ENCODE assay signal across 14 cellular contexts in genomic region chr5:179154346-179154990, GRCh38.
A peak's percentile ranks its signal among the peaks of the same experiment; 100 is the strongest.
DNase-seq lines count a peak whose midpoint lies in the region; ATAC-seq, FAIRE-seq and TF ChIP-seq lines count a peak whose summit lies in the region.
"Had no signal": no experiment of that assay in that cellular context is flagged by ENCODE, and none has a peak within 500 bp of the region (broad histone marks: within the 10 kb centered on the region; RNA-seq: fewer than 3 reads in every experiment).

No MANE protein-coding gene starts in this region.

- no peak overlapping the region for H3K4me3 Mint-ChIP-seq in stimulated activated naive CD8-positive, alpha-beta T cell treated with anti-CD3 and anti-CD28 coated beads, Interleukin-15, amount 100 ng/mL, for 72 hours
- H3K4me3 Mint-ChIP-seq: CD8-positive, alpha-beta memory T cell had no signal

- no peak overlapping the region for H2BK20ac ChIP-seq in H1 (ENCODE audit: low read length)

- DNase-seq in stimulated activated naive CD8-positive, alpha-beta T cell treated with anti-CD3 and anti-CD28 coated beads, Interleukin-15, amount 100 ng/mL, for 72 hours, result no peak
- no peak for DNase-seq in stimulated activated naive CD8-positive, alpha-beta T cell treated with anti-CD3 and anti-CD28 coated beads, Interleukin-15, Interleukin-2, amounts not matched to agents 100 U/mL and 50 U/mL, for 24 hours
- peak in 1 of 2 experiments; percentile 33 for DNase-seq in H1 (ENCODE audit: low read depth in 1 of 2, low spot score in 2 of 2)
- peak; percentile 86 for DNase-seq in mesenteric fat pad (ENCODE audit: low spot score)
- DNase-seq in upper lobe of right lung, result peak; percentile 58
- no peak for DNase-seq in NCI-H526 (lab: John Stamatoyannopoulos, UW)
- no peak for DNase-seq in activated CD4-positive, alpha-beta T cell treated with anti-CD3 and anti-CD28 coated beads, Interleukin-2, amount 50 U/mL, for 1 hour
- no peak for DNase-seq in lower leg skin (ENCODE audit: low spot score in 2 of 2)
- DNase-seq: BE2C; CD8-positive, alpha-beta memory T cell; KG1; NCI-H1092; NCI-H748 treated with DMSO at 0.1 percent for 48 hours had no signal

- H4K5ac ChIP-seq in H1 (ENCODE audit: insufficient read length, low read depth, low read length), result no peak overlapping the region

- no peaks in the 10 kb centered on the region for H3K4me1 ChIP-seq in H1 (replicated peaks in 1 of 4; ENCODE audit: control insufficient read depth in 3 of 4, insufficient read depth in 4 of 4, low read length in 3 of 4)
- no peaks in the 10 kb centered on the region for H3K4me1 ChIP-seq in upper lobe of right lung
- H3K4me1 ChIP-seq: BE2C, Peyer's patch had no signal

- H4K8ac ChIP-seq in H1 (ENCODE audit: extremely low read depth, insufficient read depth, low read length), result peak overlapping the region; percentile 51

- H3K27me3 ChIP-seq in H1 (replicated peaks in 1 of 4; ENCODE audit: control insufficient read depth in 3 of 4, extremely low read depth in 1 of 4, insufficient read depth in 3 of 4, low read length in 3 of 4) (no peaks in the 10 kb centered on the region), upper lobe of right lung (no peaks in the 10 kb centered on the region)
- H3K27me3 ChIP-seq: BE2C, Peyer's patch had no signal

- no peak overlapping the region for H2BK12ac ChIP-seq in H1 (ENCODE audit: low read depth, low read length)

- H3K9me3 Mint-ChIP-seq in stimulated activated naive CD8-positive, alpha-beta T cell treated with anti-CD3 and anti-CD28 coated beads, Interleukin-15, amount 100 ng/mL, for 72 hours, result no peaks in the 10 kb centered on the region
- H3K9me3 Mint-ChIP-seq: CD8-positive, alpha-beta memory T cell had no signal

- no peak overlapping the region for H3K18ac ChIP-seq in H1 (ENCODE audit: extremely low read depth, low read length)

- no peak overlapping the region for H2AK5ac ChIP-seq in H1 (ENCODE audit: low read depth, low read length)

- H3K14ac ChIP-seq in H1 (ENCODE audit: insufficient read length), result no peak overlapping the region

- H3K36me3 ChIP-seq in H1 (ENCODE audit: control insufficient read depth in 2 of 4, insufficient read depth in 4 of 4, low read length in 3 of 4) (no peaks in the 10 kb centered on the region), upper lobe of right lung (no peaks in the 10 kb centered on the region)
- H3K36me3 ChIP-seq: BE2C, Peyer's patch had no signal

- no peaks in the 10 kb centered on the region for H3K23me2 ChIP-seq in H1 (ENCODE audit: low read depth, low read length)

- no peak overlapping the region for H2BK120ac ChIP-seq in H1 (replicated peaks; ENCODE audit: low read depth, low read length)

- TF ChIP-seq POLR2A in H1 (IDR thresholded peaks at IDR 0.05; ENCODE audit: control extremely low read depth in 1 of 2, low read depth in 2 of 2, low read length in 2 of 2), result no peak
- TF ChIP-seq POLR2A in lower leg skin (IDR thresholded peaks at IDR 0.05), result no peak

- no peak overlapping the region for H2BK5ac ChIP-seq in H1 (ENCODE audit: low read depth, low read length)

- peak; percentile 22 for ATAC-seq in stimulated activated naive CD8-positive, alpha-beta T cell treated with anti-CD3 and anti-CD28 coated beads, Interleukin-15, amount 100 ng/mL, for 72 hours
- no peak for ATAC-seq in stimulated activated naive CD8-positive, alpha-beta T cell treated with anti-CD3 and anti-CD28 coated beads, Interleukin-15, Interleukin-2, amounts not matched to agents 100 U/mL and 50 U/mL, for 24 hours
- no peak for ATAC-seq in upper lobe of right lung

- H3K4me3 ChIP-seq in H1 (ENCODE audit: extremely low read depth in 1 of 4, insufficient read depth in 2 of 4, low read depth in 3 of 4, low read length in 4 of 4) (no peak overlapping the region), upper lobe of right lung (no peak overlapping the region), lower leg skin (ENCODE audit: low read depth, poor library complexity, severe bottlenecking) (no peak overlapping the region)
- H3K4me3 ChIP-seq: Peyer's patch had no signal

- TF ChIP-seq EP300 in H1 (IDR thresholded peaks at IDR 0.05; ENCODE audit: borderline replicate concordance in 1 of 2, low read depth in 2 of 2, low read length in 2 of 2), result no peak

- H4K20me1 ChIP-seq in H1 (replicated peaks in 1 of 2; ENCODE audit: control insufficient read depth in 1 of 2, insufficient read depth in 2 of 2, low read length in 2 of 2), result no peaks in the 10 kb centered on the region

- H3K56ac ChIP-seq in H1 (replicated peaks; ENCODE audit: insufficient read length, low read depth, low read length), result no peak overlapping the region

- H3K4me2 ChIP-seq in H1 (ENCODE audit: insufficient read depth in 1 of 2, low read depth in 2 of 2, low read length in 2 of 2), result no peak overlapping the region

- no peak for FAIRE-seq in H1 (lab: Jason Lieb, UNC)

- no peak overlapping the region for H3K4ac ChIP-seq in H1 (replicated peaks; ENCODE audit: insufficient read length, low read depth, low read length)

- no peak for TF ChIP-seq RAD21 in H1 (IDR thresholded peaks at IDR 0.05 in 1 of 2, conservative IDR thresholded peaks at IDR 0.05 in 1 of 2; ENCODE audit: low read depth in 2 of 2, low read length in 2 of 2)

- TF ChIP-seq CTCF in H1 (IDR thresholded peaks at IDR 0.05; ENCODE audit: control extremely low read depth in 1 of 3, insufficient read depth in 1 of 3, low read depth in 1 of 3, low read length in 3 of 3), result no peak
- no peak for TF ChIP-seq CTCF in upper lobe of right lung (IDR thresholded peaks at IDR 0.05)
- TF ChIP-seq CTCF in lower leg skin (IDR thresholded peaks at IDR 0.05), result no peak

- H2BK15ac ChIP-seq in H1 (ENCODE audit: low read length), result no peak overlapping the region

- H3K23ac ChIP-seq in H1 (ENCODE audit: insufficient read length), result no peak overlapping the region

- CTCF ChIA-PET in H1 (lab: Charles Lee; ENCODE audit: partially characterized antibody), result interaction anchor here (1.4 to 2.7 kb wide), 3 partner anchors 10 to 12 kb away, joined by 4 to 8 read pairs (median 5); no protein-coding TSS in a partner anchor

- no peak overlapping the region for H4K91ac ChIP-seq in H1 (replicated peaks; ENCODE audit: insufficient read length, low read length)

- H3K9ac ChIP-seq in H1 (replicated peaks in 1 of 4; ENCODE audit: extremely low read depth in 1 of 4, low read depth in 3 of 4, low read length in 3 of 4), result no peak overlapping the region

- intact Hi-C loops in upper lobe of right lung (cut with DNase I), result no loop called here
- intact Hi-C loops in lower leg skin (cut with DNase I; ENCODE audit: low total_unique reads), result no loop called here

- H3K27me3 Mint-ChIP-seq in stimulated activated naive CD8-positive, alpha-beta T cell treated with anti-CD3 and anti-CD28 coated beads, Interleukin-15, amount 100 ng/mL, for 72 hours, result peaks cover 11% of the 10 kb centered on the region

- H3K27ac Mint-ChIP-seq in stimulated activated naive CD8-positive, alpha-beta T cell treated with anti-CD3 and anti-CD28 coated beads, Interleukin-15, amount 100 ng/mL, for 72 hours, result no peak overlapping the region
- H3K27ac Mint-ChIP-seq: CD8-positive, alpha-beta memory T cell had no signal

- no peaks in the 10 kb centered on the region for H3K79me2 ChIP-seq in H1 (ENCODE audit: control insufficient read depth in 1 of 2, insufficient read depth in 2 of 2, low read length in 2 of 2)

- H3K9me3 ChIP-seq in H1 (ENCODE audit: insufficient read depth in 2 of 2, low read depth in 1 of 2, low read length in 1 of 2), result peaks cover 0 to 5% of the 10 kb centered on the region in 2 experiments; a peak in 1 of 4 replicates
- no peaks in the 10 kb centered on the region for H3K9me3 ChIP-seq in upper lobe of right lung
- H3K9me3 ChIP-seq: Peyer's patch had no signal

- no peak overlapping the region for H3K27ac ChIP-seq in H1 (ENCODE audit: low read depth, low read length)
- no peak overlapping the region for H3K27ac ChIP-seq in upper lobe of right lung
- H3K27ac ChIP-seq: Peyer's patch had no signal

- WGBS in H1 (ENCODE audit: extremely low coverage in 1 of 2, insufficient coverage in 1 of 2, insufficient read length in 1 of 2, insufficient replicate concordance in 2 of 2, low coverage in 1 of 2, low lambda C conversion rate in 2 of 2, missing lambda C conversion rate in 1 of 2), 2 experiments, result 87% methylated on average over 15 of the region's 17 CpGs; no CpG with 5 or more reads in 1 of the 2 experiments
- 76 to 77% methylated on average over 16 to 17 of the region's 17 CpGs for whole genome bisulfite sequencing in lower leg skin, 2 donors

- H2AFZ ChIP-seq in H1 (ENCODE audit: low read length), result no peak overlapping the region

- H3K79me1 ChIP-seq in H1 (ENCODE audit: low read depth, low read length), result no peaks in the 10 kb centered on the region

- no peaks in the 10 kb centered on the region for H3K4me1 Mint-ChIP-seq in stimulated activated naive CD8-positive, alpha-beta T cell treated with anti-CD3 and anti-CD28 coated beads, Interleukin-15, amount 100 ng/mL, for 72 hours
- H3K4me1 Mint-ChIP-seq: CD8-positive, alpha-beta memory T cell had no signal

- POLR2A ChIA-PET in H1 (lab: Charles Lee; ENCODE audit: partially characterized antibody), result no interaction called here

TF ChIP-seq in H1, 55 proteins besides CTCF, POLR2A, EP300 and RAD21 (continues in another document):
- TF ChIP-seq YY1 (IDR thresholded peaks at IDR 0.05; ENCODE audit: low read depth, low read length) (no peak), GABPA (IDR thresholded peaks at IDR 0.05; ENCODE audit: borderline replicate concordance, insufficient read depth, low read length) (no peak), HDAC6 (IDR thresholded peaks at IDR 0.05; ENCODE audit: low read depth, low read length) (no peak), TAF7 (optimal IDR thresholded peaks at IDR 0.05; ENCODE audit: borderline replicate concordance, low read depth, low read length) (no peak), SAP30 (IDR thresholded peaks at IDR 0.05; ENCODE audit: insufficient read depth, insufficient replicate concordance, low read length) (no peak), SP1 (IDR thresholded peaks at IDR 0.05; ENCODE audit: low read depth, low read length) (no peak), SUZ12 (IDR thresholded peaks at IDR 0.05; ENCODE audit: low read length) (no peak), ZNF274 (IDR thresholded peaks at IDR 0.05; ENCODE audit: borderline replicate concordance, extremely low read depth, low read length) (no peak), CTBP2 (IDR thresholded peaks at IDR 0.05; ENCODE audit: borderline replicate concordance, insufficient read depth, insufficient read length, low read length) (no peak), KDM4A (IDR thresholded peaks at IDR 0.05; ENCODE audit: low read depth, low read length, severe bottlenecking) (no peak), FOSL1 (IDR thresholded peaks at IDR 0.05; ENCODE audit: insufficient read depth, low read depth, low read length) (no peak), CBX8 (IDR thresholded peaks at IDR 0.05; ENCODE audit: borderline replicate concordance, low read depth, low read length) (no peak), RBBP5 (IDR thresholded peaks at IDR 0.05; ENCODE audit: borderline replicate concordance, low read depth, low read length) (no peak)
- TF ChIP-seq, protein P1, sequence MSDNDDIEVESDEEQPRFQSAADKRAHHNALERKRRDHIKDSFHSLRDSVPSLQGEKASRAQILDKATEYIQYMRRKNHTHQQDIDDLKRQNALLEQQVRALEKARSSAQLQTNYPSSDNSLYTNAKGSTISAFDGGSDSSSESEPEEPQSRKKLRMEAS (IDR thresholded peaks at IDR 0.05), result no peak

Comparison
In these comparisons a context has a peak if more than half of its experiments do, and no peak if none do; other contexts are left out.
1. DNase-seq: peak in mesenteric fat pad (single experiment) and upper lobe of right lung (single experiment); none in stimulated activated naive CD8-positive, alpha-beta T cell treated with anti-CD3 and anti-CD28 coated beads, Interleukin-15, amount 100 ng/mL, for 72 hours (0 of 2), stimulated activated naive CD8-positive, alpha-beta T cell treated with anti-CD3 and anti-CD28 coated beads, Interleukin-15, Interleukin-2, amounts not matched to agents 100 U/mL and 50 U/mL, for 24 hours (single experiment), NCI-H526 (0 of 2), activated CD4-positive, alpha-beta T cell treated with anti-CD3 and anti-CD28 coated beads, Interleukin-2, amount 50 U/mL, for 1 hour (single experiment) and lower leg skin (0 of 2).